ENCODE assay signal across 21 cellular contexts in the genomic region with DNA sequence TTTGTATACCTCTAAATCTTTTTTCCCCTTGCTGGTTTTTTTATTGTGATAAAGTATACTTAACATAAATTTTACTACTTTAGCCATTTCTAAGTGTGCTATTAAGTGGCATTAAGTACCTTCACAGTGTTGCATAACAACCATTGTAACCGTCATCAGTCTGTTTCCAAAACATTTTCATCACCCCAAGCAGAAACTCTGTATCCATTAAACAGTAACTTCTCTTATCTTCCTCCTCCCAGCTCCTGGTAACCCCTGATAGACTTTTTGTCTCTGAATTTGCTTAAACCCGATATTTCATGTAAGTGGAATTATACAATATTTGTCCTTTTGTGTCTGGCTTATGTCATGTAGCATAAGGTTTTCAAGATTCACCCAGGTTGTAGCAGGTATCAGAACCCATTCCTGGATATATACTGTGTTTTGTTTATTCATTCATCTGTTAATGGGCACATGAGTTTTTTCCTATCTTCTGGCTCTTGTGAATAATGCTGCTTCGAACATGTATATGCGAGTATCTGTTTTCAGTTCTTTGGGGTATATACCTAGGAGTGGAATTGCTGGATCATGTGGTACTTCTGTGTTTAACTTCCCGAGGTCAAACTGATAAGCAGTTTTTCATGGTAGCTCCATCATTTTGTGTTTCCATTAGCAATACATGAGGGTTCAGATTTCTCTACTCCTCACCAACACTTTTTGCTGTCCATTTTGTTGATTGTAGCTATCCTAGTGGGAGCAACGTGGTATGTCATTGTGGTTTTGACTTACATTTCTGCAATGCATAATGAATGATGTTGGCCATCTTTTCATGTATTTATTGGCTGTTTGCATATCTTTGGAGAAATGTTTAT.
DNase-seq lines count a peak whose midpoint lies in the region; ATAC-seq, FAIRE-seq and TF ChIP-seq lines count a peak whose summit lies in the region.
"Had no signal": no experiment of that assay in that cellular context is flagged by ENCODE, and none has a peak within 500 bp of the region (broad histone marks: within the 10 kb centered on the region; RNA-seq: fewer than 3 reads in every experiment).

No MANE protein-coding gene starts in this region.

- no peaks in the 10 kb centered on the region for H3K9me3 ChIP-seq in CD4-positive, alpha-beta T cell (ENCODE audit: control insufficient read depth, low read length)
- H3K9me3 ChIP-seq in astrocyte (ENCODE audit: insufficient read depth, low read depth, low read length) (no peaks in the 10 kb centered on the region), left lung (no peaks in the 10 kb centered on the region), esophagus muscularis mucosa (no peaks in the 10 kb centered on the region)
- H3K9me3 ChIP-seq: ovary had no signal

- H3K27ac ChIP-seq in CD4-positive, alpha-beta T cell (ENCODE audit: low read depth, low read length), result no peak overlapping the region
- no peak overlapping the region for H3K27ac ChIP-seq in astrocyte (ENCODE audit: low read depth, low read length)
- H3K27ac ChIP-seq in left lung, result no peak overlapping the region
- H3K27ac ChIP-seq in esophagus muscularis mucosa (replicated peaks in 1 of 4), result no peak overlapping the region
- H3K27ac ChIP-seq: ovary, RWPE1 had no signal

- H3K9ac ChIP-seq in astrocyte (ENCODE audit: low read length), result no peak overlapping the region

- no peaks in the 10 kb centered on the region for H3K27me3 ChIP-seq in CD4-positive, alpha-beta T cell (ENCODE audit: control insufficient read depth, insufficient read depth, low read length)
- H3K27me3 ChIP-seq in astrocyte (ENCODE audit: insufficient read depth, low read length) (no peaks in the 10 kb centered on the region), left lung (no peaks in the 10 kb centered on the region), esophagus muscularis mucosa (no peaks in the 10 kb centered on the region)
- H3K27me3 ChIP-seq: ovary had no signal

- H3K4me1 ChIP-seq in astrocyte (ENCODE audit: insufficient read depth, low read length) (peaks cover 6% of the 10 kb centered on the region), left lung (peaks cover 16 to 45% of the 10 kb centered on the region in 2 donors), esophagus muscularis mucosa (peaks cover 18 to 61% (median 50%) of the 10 kb centered on the region in 4 donors)

- H3K36me3 Mint-ChIP-seq in CD4-positive, alpha-beta T cell (ENCODE audit: low read depth), result peaks cover 48% of the 10 kb centered on the region
- H3K36me3 Mint-ChIP-seq in astrocyte (ENCODE audit: low read depth, unreplicated experiment), result peaks cover 4% of the 10 kb centered on the region

- CTCF ChIA-PET in CD4-positive, alpha-beta T cell (lab: Charles Lee), result no interaction called here

- peaks cover 96% of the 10 kb centered on the region for H3K79me2 ChIP-seq in astrocyte (ENCODE audit: insufficient read depth, low read length)

- H3K27ac Mint-ChIP-seq in CD4-positive, alpha-beta T cell, result peak overlapping the region; percentile 3
- no peak overlapping the region for H3K27ac Mint-ChIP-seq in astrocyte (ENCODE audit: unreplicated experiment)
- H3K27ac Mint-ChIP-seq: activated naive CD4-positive, alpha-beta T cell treated with anti-CD3 and anti-CD28 coated beads, Interleukin-2, amount 10 ng/mL, durations not matched to agents 7 days and 5 days had no signal

- DNase-seq in CD4-positive, alpha-beta T cell, result no peak
- DNase-seq in HFF-Myc (ENCODE audit: extremely low read depth, low read depth), result peak; percentile 15
- DNase-seq in astrocyte (ENCODE audit: low read depth), result peak; percentile 69
- DNase-seq in left lung, result no peak
- no peak for DNase-seq in esophagus muscularis mucosa (ENCODE audit: extremely low spot score)
- DNase-seq in dermis blood vessel endothelial cell, result no peak
- DNase-seq: activated CD4-positive, CD25-positive, alpha-beta regulatory T cell treated with anti-CD3 and anti-CD28 coated beads, Interleukin-2, amount 50 U/mL, for 72 hours; activated CD8-positive, alpha-beta memory T cell treated with anti-CD3 and anti-CD28 coated beads, Interleukin-2, amount 50 U/mL, for 4 hours; activated naive CD4-positive, alpha-beta T cell treated with anti-CD3 and anti-CD28 coated beads, Interleukin-2, amount 10 ng/mL, durations not matched to agents 7 days and 5 days; glutamatergic neuron; NCI-H1930; NCI-H69; ovary; small intestine; stimulated activated naive CD8-positive, alpha-beta T cell treated with anti-CD3 and anti-CD28 coated beads, Interleukin-15, Interleukin-2, amounts not matched to agents 100 U/mL and 50 U/mL, for 24 hours had no signal

- intact Hi-C loops in CD4-positive, alpha-beta T cell (cut with DNase I, micrococcal nuclease), result no loop called here
- intact Hi-C loops in left lung (cut with DNase I) (no loop called here), esophagus muscularis mucosa (cut with DNase I) (no loop called here)

- TF ChIP-seq CTCF in CD4-positive, alpha-beta T cell (IDR thresholded peaks at IDR 0.05), result no peak
- no peak for TF ChIP-seq CTCF in HFF-Myc (IDR thresholded peaks at IDR 0.05; ENCODE audit: low read depth, low read length, missing control alignments)
- no peak for TF ChIP-seq CTCF in astrocyte (IDR thresholded peaks at IDR 0.05; ENCODE audit: insufficient read depth, low read depth, low read length)
- TF ChIP-seq CTCF in left lung (IDR thresholded peaks at IDR 0.05), result no peak
- TF ChIP-seq CTCF in esophagus muscularis mucosa (IDR thresholded peaks at IDR 0.05), result no peak

- POLR2A ChIA-PET in CD4-positive, alpha-beta T cell (lab: Charles Lee), result no interaction called here

- H3K4me2 ChIP-seq in astrocyte (ENCODE audit: low read length), result peak overlapping the region; percentile 7

- H3K36me3 ChIP-seq in astrocyte (ENCODE audit: insufficient read depth, low read length) (no peaks in the 10 kb centered on the region), left lung (peaks cover 0 to 3% of the 10 kb centered on the region in 2 donors), esophagus muscularis mucosa (no peaks in the 10 kb centered on the region)
- H3K36me3 ChIP-seq: ovary had no signal

- H3K27me3 Mint-ChIP-seq in CD4-positive, alpha-beta T cell, result no peaks in the 10 kb centered on the region
- no peaks in the 10 kb centered on the region for H3K27me3 Mint-ChIP-seq in astrocyte (ENCODE audit: low read depth, unreplicated experiment)
- H3K27me3 Mint-ChIP-seq: activated naive CD4-positive, alpha-beta T cell treated with anti-CD3 and anti-CD28 coated beads, Interleukin-2, amount 10 ng/mL, durations not matched to agents 7 days and 5 days had no signal

- H3K4me3 ChIP-seq in HFF-Myc (replicated peaks; ENCODE audit: low read depth, low read length) (no peak overlapping the region), astrocyte (ENCODE audit: insufficient read depth, low read depth, low read length) (no peak overlapping the region), left lung (no peak overlapping the region), esophagus muscularis mucosa (no peak overlapping the region)
- H3K4me3 ChIP-seq: ovary had no signal

- FAIRE-seq in astrocyte (lab: Jason Lieb, UNC), result no peak
- FAIRE-seq: bronchial epithelial cell, small intestine, urothelium cell line had no signal

- no peak overlapping the region for H2AFZ ChIP-seq in astrocyte (ENCODE audit: low read depth, low read length)

- 84% methylated on average over 6 of the region's 6 CpGs for WGBS in esophagus muscularis mucosa

- H3K4me3 Mint-ChIP-seq in CD4-positive, alpha-beta T cell, result no peak overlapping the region
- no peak overlapping the region for H3K4me3 Mint-ChIP-seq in astrocyte (ENCODE audit: unreplicated experiment)
- H3K4me3 Mint-ChIP-seq: activated naive CD4-positive, alpha-beta T cell treated with anti-CD3 and anti-CD28 coated beads, Interleukin-2, amount 10 ng/mL, durations not matched to agents 7 days and 5 days; CD14-positive monocyte had no signal

- TF ChIP-seq EP300 in esophagus muscularis mucosa (IDR thresholded peaks at IDR 0.05), result no peak

- no peaks in the 10 kb centered on the region for H3K9me3 Mint-ChIP-seq in CD4-positive, alpha-beta T cell
- no peaks in the 10 kb centered on the region for H3K9me3 Mint-ChIP-seq in astrocyte (ENCODE audit: unreplicated experiment)
- H3K9me3 Mint-ChIP-seq: activated naive CD4-positive, alpha-beta T cell treated with anti-CD3 and anti-CD28 coated beads, Interleukin-2, amount 10 ng/mL, durations not matched to agents 7 days and 5 days; CD14-positive monocyte had no signal

- peaks cover 85% of the 10 kb centered on the region for H4K20me1 ChIP-seq in astrocyte (ENCODE audit: insufficient read depth, low read length)

- peaks cover 62% of the 10 kb centered on the region for H3K4me1 Mint-ChIP-seq in CD4-positive, alpha-beta T cell (ENCODE audit: low read depth)
- H3K4me1 Mint-ChIP-seq in astrocyte (ENCODE audit: low read depth, unreplicated experiment), result peaks cover 24% of the 10 kb centered on the region

- no peak for TF ChIP-seq POLR2A in esophagus muscularis mucosa (IDR thresholded peaks at IDR 0.05; ENCODE audit: low read depth)

- ATAC-seq in CD4-positive, alpha-beta T cell (ENCODE audit: poor library complexity), result no peak
- peak; percentile 28 for ATAC-seq in left lung
- no peak for ATAC-seq in HG03378 (IDR thresholded peaks at IDR 0.05; ENCODE audit: unreplicated experiment)
- ATAC-seq in GM21367 (IDR thresholded peaks at IDR 0.05; ENCODE audit: unreplicated experiment), result no peak
- ATAC-seq: stimulated activated naive CD8-positive, alpha-beta T cell treated with anti-CD3 and anti-CD28 coated beads, Interleukin-15, Interleukin-2, amounts not matched to agents 100 U/mL and 50 U/mL, for 24 hours had no signal

Comparison
In these comparisons a context has a peak if more than half of its experiments do, and no peak if none do; other contexts are left out.
1. DNase-seq: peak in HFF-Myc (single experiment) and astrocyte (single experiment); none in CD4-positive, alpha-beta T cell (0 of 10), left lung (0 of 2), esophagus muscularis mucosa (single experiment) and dermis blood vessel endothelial cell (single experiment).